ENCODE assay signal across 35 cellular contexts in the genomic region with DNA sequence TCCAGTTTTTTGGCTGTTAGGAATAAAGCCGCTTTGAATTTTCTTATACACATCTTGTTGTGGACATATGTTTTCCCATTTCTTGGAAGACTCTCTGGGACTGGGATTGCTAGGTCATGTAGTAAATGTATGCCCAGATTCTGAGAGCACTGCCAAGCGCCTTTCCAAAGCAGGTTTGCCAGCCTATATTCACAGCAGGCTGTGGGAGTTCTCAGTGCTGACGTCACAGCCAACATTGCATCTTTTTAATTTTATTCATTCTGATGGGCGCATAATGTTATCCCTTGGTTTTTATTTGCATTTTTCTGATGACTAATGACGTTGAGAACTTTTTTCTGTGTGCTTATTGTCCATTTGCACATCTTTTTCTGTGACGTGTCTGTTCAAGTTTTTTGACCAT. TPM values are rescaled to one million over a fixed set of nuclear protein-coding genes. Genes with fewer than 3 reads are reported as not detected.
"Had no signal": no experiment of that assay in that cellular context is flagged by ENCODE, and none has a peak within 500 bp of the region (broad histone marks: within the 10 kb centered on the region; RNA-seq: fewer than 3 reads in every experiment).

No MANE protein-coding gene starts in this region.

- H3K4me3 ChIP-seq: adrenal gland, body of pancreas, breast epithelium had no signal

- H3K27me3 ChIP-seq: adrenal gland, body of pancreas, brain microvascular endothelial cell had no signal

- H3K27ac ChIP-seq: adrenal gland, body of pancreas, brain microvascular endothelial cell, breast epithelium, VCaP had no signal

- H3K4me1 ChIP-seq: adrenal gland, body of pancreas, breast epithelium had no signal

- H3K9me3 ChIP-seq: adrenal gland, body of pancreas, breast epithelium had no signal

- H3K36me3 ChIP-seq: adrenal gland, brain microvascular endothelial cell, breast epithelium had no signal

- DNase-seq: activated B cell treated with CpG ODN at 0.5 μM for 24 hours; activated CD4-positive, alpha-beta memory T cell treated with anti-CD3 and anti-CD28 coated beads for 36 hours; activated CD4-positive, alpha-beta T cell treated with anti-CD3 and anti-CD28 coated beads for 4 hours; activated CD4-positive, alpha-beta T cell treated with anti-CD3 and anti-CD28 coated beads, Interleukin-2, amount 10 ng/mL, durations not matched to agents 24 days and 14 days; activated CD4-positive, alpha-beta T cell treated with anti-CD3 and anti-CD28 coated beads, Interleukin-2, amount 50 U/mL, for 1 hour; activated CD4-positive, alpha-beta T cell treated with anti-CD3 and anti-CD28 coated beads, Interleukin-2, amount 50 U/mL, for 4 hours; activated CD4-positive, CD25-positive, alpha-beta regulatory T cell treated with anti-CD3 and anti-CD28 coated beads, Interleukin-2, amount 50 U/mL, for 72 hours; activated CD8-positive, alpha-beta memory T cell treated with anti-CD3 and anti-CD28 coated beads, Interleukin-2, amount 50 U/mL, for 4 hours; activated CD8-positive, alpha-beta T cell treated with anti-CD3 and anti-CD28 coated beads for 36 hours; activated effector memory CD4-positive, alpha-beta T cell treated with anti-CD3 and anti-CD28 coated beads, Interleukin-2, amount 50 U/mL, for 16 hours; activated gamma-delta T cell treated with Interleukin-2 at 50 U/mL for 16 hours; activated naive CD4-positive, alpha-beta T cell; activated naive CD4-positive, alpha-beta T cell treated with anti-CD3 and anti-CD28 coated beads for 36 hours; activated naive CD4-positive, alpha-beta T cell treated with anti-CD3 and anti-CD28 coated beads, Interleukin-2, amount 50 U/mL, for 16 hours; activated naive CD8-positive, alpha-beta T cell treated with anti-CD3 and anti-CD28 coated beads for 36 hours; activated T-cell treated with anti-CD3 and anti-CD28 coated beads for 4 hours; activated T-cell treated with anti-CD3 and anti-CD28 coated beads, Interleukin-2, amount 50 U/mL, for 1 hour; activated T-cell treated with anti-CD3 and anti-CD28 coated beads, Interleukin-2, amount 50 U/mL, for 4 hours; activated T-cell treated with anti-CD3 and anti-CD28 coated beads, Interleukin-2, amount 50 U/mL, for 72 hours; adrenal gland; amniotic stem cell; aorta; body of pancreas; brain microvascular endothelial cell; caudate nucleus; cerebellar nuclear complex; T-helper 1 cell; T-helper 2 cell; T-helper 9 cell had no signal

- ATAC-seq: activated CD8-positive, alpha-beta T cell treated with anti-CD3 and anti-CD28 coated beads for 36 hours; activated naive CD4-positive, alpha-beta T cell treated with anti-CD3 and anti-CD28 coated beads, Interleukin-2, amount 50 U/mL, for 72 hours; activated T-cell treated with anti-CD3 and anti-CD28 coated beads, Interleukin-2, amount 50 U/mL, for 4 hours; activated T-cell treated with anti-CD3 and anti-CD28 coated beads, Interleukin-2, amount 50 U/mL, for 72 hours; activated T-helper 17 cell treated with anti-CD3 and anti-CD28 coated beads, Interleukin-2, amount 50 U/mL, for 72 hours; body of pancreas had no signal

RNA-seq across cellular contexts. Expression of gene TMEM271, which starts 24.0 kb away (rescaled TPM):
- total RNA-seq: activated B cell treated with CpG ODN at 0.5 μM for 24 hours; activated CD4-positive, alpha-beta memory T cell treated with anti-CD3 and anti-CD28 coated beads for 36 hours; activated CD4-positive, alpha-beta T cell treated with anti-CD3 and anti-CD28 coated beads, Interleukin-2, amount 10 ng/mL, durations not matched to agents 24 days and 14 days; activated CD8-positive, alpha-beta memory T cell treated with anti-CD3 and anti-CD28 coated beads for 36 hours; activated CD8-positive, alpha-beta T cell treated with anti-CD3 and anti-CD28 coated beads for 36 hours; activated naive CD4-positive, alpha-beta T cell treated with anti-CD3 and anti-CD28 coated beads for 36 hours; activated naive CD4-positive, alpha-beta T cell treated with anti-CD3 and anti-CD28 coated beads, Interleukin-2, amount 50 U/mL, for 72 hours; activated naive CD8-positive, alpha-beta T cell treated with anti-CD3 and anti-CD28 coated beads for 36 hours; activated T-cell treated with anti-CD3 and anti-CD28 coated beads, Interleukin-2, amount 50 U/mL, for 4 hours; activated T-cell treated with anti-CD3 and anti-CD28 coated beads, Interleukin-2, amount 50 U/mL, for 72 hours; activated T-helper 1 cell treated with anti-CD3 and anti-CD28 coated beads, Interleukin-12 subunit alpha, Interleukin-12 subunit beta, Interleukin-2, Interleukin-4 antibody, amounts not matched to agents 30 ng/mL and 10 ng/mL and 1 ng/mL, durations not matched to agents 14 hours and 24 hours and 36 hours; activated T-helper 17 cell treated with anti-CD3 and anti-CD28 coated beads, Interleukin-2, amount 50 U/mL, for 72 hours; aorta; body of pancreas; breast epithelium had no signal
- polyA plus RNA-seq: aorta had no signal
